ENCODE assay signal across 23 cellular contexts in genomic region chr3:52931889-52932288, GRCh38. TPM values are rescaled to one million over a fixed set of nuclear protein-coding genes. Genes with fewer than 3 reads are reported as not detected.
DNase-seq lines count a peak whose midpoint lies in the region; ATAC-seq and TF ChIP-seq lines count a peak whose summit lies in the region.
"Had no signal": no experiment of that assay in that cellular context is flagged by ENCODE, and none has a peak within 500 bp of the region (broad histone marks: within the 10 kb centered on the region; RNA-seq: fewer than 3 reads in every experiment).

No MANE protein-coding gene starts in this region.

- no peaks in the 10 kb centered on the region for H3K4me1 Mint-ChIP-seq in endodermal cell
- H3K4me1 Mint-ChIP-seq in CD8-positive, alpha-beta memory T cell = peaks cover 4 to 11% (median 6%) of the 10 kb centered on the region in 3 donors

- H2AFZ ChIP-seq in SK-N-SH (ENCODE audit: low read depth) (no peak overlapping the region), OCI-LY1 (ENCODE audit: low read length) (no peak overlapping the region)

- DNase-seq in SK-N-SH (no peak), endodermal cell (no peak), NCI-H1417 (lab: John Stamatoyannopoulos, UW) (no peak), C1 segment of cervical spinal cord (lab: John Stamatoyannopoulos, UW) (no peak)
- no peak for DNase-seq in CD8-positive, alpha-beta memory T cell
- DNase-seq: activated CD4-positive, alpha-beta memory T cell treated with anti-CD3 and anti-CD28 coated beads for 36 hours; activated CD4-positive, CD25-positive, alpha-beta regulatory T cell; activated gamma-delta T cell; adrenal gland; head of caudate nucleus; left cardiac atrium; naive B cell; NCI-H1436 treated with DMSO at 0.1 percent for 48 hours; NCI-H524; occipital lobe; stimulated activated CD4-positive, alpha-beta T cell treated with anti-CD3 and anti-CD28 coated beads, Interleukin-4, amount 100 ng/mL, for 1 hour; stimulated activated naive CD4-positive, alpha-beta T cell treated with Interleukin-2 at 50 U/mL for 16 hours; T-helper 9 cell had no signal

- H3K9ac ChIP-seq in SK-N-SH (no peak overlapping the region), OCI-LY1 (ENCODE audit: low read length) (no peak overlapping the region), endodermal cell (ENCODE audit: extremely low read depth, low read length, poor library complexity, severe bottlenecking) (no peak overlapping the region)

- H3K9me2 ChIP-seq in SK-N-SH = no peaks in the 10 kb centered on the region
- H3K9me2 ChIP-seq in OCI-LY1 (ENCODE audit: low read depth, low read length) = no peaks in the 10 kb centered on the region

- no peaks in the 10 kb centered on the region for H3K27me3 Mint-ChIP-seq in endodermal cell (ENCODE audit: insufficient read depth)
- no peaks in the 10 kb centered on the region for H3K27me3 Mint-ChIP-seq in CD8-positive, alpha-beta memory T cell
- H3K27me3 Mint-ChIP-seq: activated CD4-positive, alpha-beta memory T cell treated with anti-CD3 and anti-CD28 coated beads for 36 hours; naive B cell had no signal

- H3K27ac Mint-ChIP-seq in endodermal cell = no peak overlapping the region
- no peak overlapping the region for H3K27ac Mint-ChIP-seq in CD8-positive, alpha-beta memory T cell
- H3K27ac Mint-ChIP-seq: activated CD4-positive, alpha-beta memory T cell treated with anti-CD3 and anti-CD28 coated beads for 36 hours had no signal

- H4K20me1 ChIP-seq in SK-N-SH (ENCODE audit: insufficient read depth) (no peaks in the 10 kb centered on the region), OCI-LY1 (ENCODE audit: insufficient read depth, low read length) (no peaks in the 10 kb centered on the region)

- H3K4me2 ChIP-seq in SK-N-SH (no peak overlapping the region), OCI-LY1 (ENCODE audit: low read length) (no peak overlapping the region)

- no peaks in the 10 kb centered on the region for H3K9me3 ChIP-seq in SK-N-SH
- H3K9me3 ChIP-seq in OCI-LY1 (ENCODE audit: low read length) = no peaks in the 10 kb centered on the region
- H3K9me3 ChIP-seq in endodermal cell (ENCODE audit: control insufficient read depth, low read length) = no peaks in the 10 kb centered on the region
- H3K9me3 ChIP-seq in CD8-positive, alpha-beta memory T cell (ENCODE audit: low read length) = no peaks in the 10 kb centered on the region
- H3K9me3 ChIP-seq: adrenal gland had no signal

- POLR2A ChIA-PET in SK-N-SH (lab: Yijun Ruan, JAX) = no interaction called here
- POLR2A ChIA-PET in CD8-positive, alpha-beta memory T cell (lab: Charles Lee) = no interaction called here

- no peak overlapping the region for H3K4me3 ChIP-seq in SK-N-SH (ENCODE audit: low read depth in 2 of 2, low read length in 1 of 2)
- H3K4me3 ChIP-seq in OCI-LY1 (ENCODE audit: low read depth, low read length, poor library complexity, severe bottlenecking) = no peak overlapping the region
- no peak overlapping the region for H3K4me3 ChIP-seq in endodermal cell (ENCODE audit: low read length)
- H3K4me3 ChIP-seq in CD8-positive, alpha-beta memory T cell (ENCODE audit: low read length) = no peak overlapping the region
- H3K4me3 ChIP-seq: adrenal gland, coronary artery had no signal

- CTCF ChIA-PET in SK-N-SH (lab: Yijun Ruan, JAX) = interaction anchor here (0.6 to 1.6 kb wide), 14 partner anchors 11 to 176 kb away, joined by 3 to 4 read pairs (median 3); partner anchors contain the start of gene SFMBT1
- CTCF ChIA-PET in CD8-positive, alpha-beta memory T cell (lab: Charles Lee) = interaction anchor here (1.2 kb wide), 1 partner anchor 52 kb away, joined by 3 read pairs; no protein-coding TSS in a partner anchor

- H3K4me3 Mint-ChIP-seq in endodermal cell = no peak overlapping the region
- H3K4me3 Mint-ChIP-seq in CD8-positive, alpha-beta memory T cell = no peak overlapping the region
- H3K4me3 Mint-ChIP-seq: activated CD4-positive, alpha-beta memory T cell treated with anti-CD3 and anti-CD28 coated beads for 36 hours had no signal

- WGBS in SK-N-SH (ENCODE audit: low lambda C conversion rate) = 82% methylated on average over 2 of the region's 2 CpGs
- WGBS in endodermal cell (ENCODE audit: insufficient coverage in 1 of 2, insufficient read length in 1 of 2), 2 experiments = 91 to 100% methylated on average over 2 of the region's 2 CpGs

- H3K27me3 ChIP-seq in SK-N-SH (ENCODE audit: insufficient read depth) (no peaks in the 10 kb centered on the region), OCI-LY1 (ENCODE audit: insufficient read depth, low read length) (no peaks in the 10 kb centered on the region), endodermal cell (ENCODE audit: control insufficient read depth, insufficient read depth, low read length, poor library complexity, severe bottlenecking) (no peaks in the 10 kb centered on the region)
- H3K27me3 ChIP-seq in CD8-positive, alpha-beta memory T cell (ENCODE audit: insufficient read depth, low read length, poor library complexity, severe bottlenecking) = no peaks in the 10 kb centered on the region
- H3K27me3 ChIP-seq: adrenal gland had no signal

- TF ChIP-seq CTCF in SK-N-SH (IDR thresholded peaks at IDR 0.05) (peak; percentile 31), OCI-LY1 (IDR thresholded peaks at IDR 0.05; ENCODE audit: low read length) (peak; percentile 34; the same call in 1 of the 2 replicates), endodermal cell (conservative IDR thresholded peaks at IDR 0.05) (peak; percentile 34)

- H3F3A ChIP-seq in SK-N-SH (replicated peaks; ENCODE audit: insufficient read depth) (no peaks in the 10 kb centered on the region), OCI-LY1 (ENCODE audit: insufficient read depth, low read length) (no peaks in the 10 kb centered on the region; the same call in 1 of the 2 replicates)

- no peaks in the 10 kb centered on the region for H3K79me2 ChIP-seq in SK-N-SH (ENCODE audit: insufficient read depth)
- H3K79me2 ChIP-seq in OCI-LY1 (ENCODE audit: insufficient read depth, low read length) = no peaks in the 10 kb centered on the region

- H3K27ac ChIP-seq in SK-N-SH (ENCODE audit: low read depth in 2 of 2, low read length in 1 of 2) = no peak overlapping the region
- H3K27ac ChIP-seq in OCI-LY1 (ENCODE audit: low read depth, low read length, poor library complexity, severe bottlenecking) = no peak overlapping the region
- H3K27ac ChIP-seq in endodermal cell (ENCODE audit: low read depth, low read length) = no peak overlapping the region
- H3K27ac ChIP-seq in CD8-positive, alpha-beta memory T cell (ENCODE audit: low read depth, low read length) = no peak overlapping the region
- H3K27ac ChIP-seq: 22Rv1, adrenal gland, coronary artery had no signal

- H3K4me1 ChIP-seq in SK-N-SH (ENCODE audit: control insufficient read depth in 1 of 2, insufficient read depth in 2 of 2, low read depth in 1 of 2, low read length in 1 of 2) (peaks cover 0 to 2% of the 10 kb centered on the region in 2 experiments; a peak in 2 of 4 replicates), OCI-LY1 (ENCODE audit: insufficient read depth, low read length, severe bottlenecking) (peaks cover 11% of the 10 kb centered on the region), endodermal cell (ENCODE audit: control insufficient read depth, insufficient read depth, low read length) (no peaks in the 10 kb centered on the region)
- H3K4me1 ChIP-seq in CD8-positive, alpha-beta memory T cell (ENCODE audit: insufficient read depth, low read length) = no peaks in the 10 kb centered on the region

- no peak for ATAC-seq in SK-N-SH treated with all-trans-retinoic acid at 6 μM for 48 hours
- ATAC-seq in GM21717 (IDR thresholded peaks at IDR 0.05; ENCODE audit: unreplicated experiment) = no peak
- ATAC-seq: left cardiac atrium had no signal

- H3K36me3 Mint-ChIP-seq in endodermal cell (ENCODE audit: low read depth) = peaks cover 6% of the 10 kb centered on the region
- peaks cover 4 to 46% (median 5%) of the 10 kb centered on the region in 3 donors for H3K36me3 Mint-ChIP-seq in CD8-positive, alpha-beta memory T cell

- H3K36me3 ChIP-seq in SK-N-SH (replicated peaks in 1 of 2; ENCODE audit: control insufficient read depth in 1 of 2, insufficient read depth in 2 of 2, low read length in 1 of 2) (no peaks in the 10 kb centered on the region), OCI-LY1 (ENCODE audit: insufficient read depth, low read length) (peaks cover 16% of the 10 kb centered on the region; the same call in 1 of the 2 replicates), endodermal cell (ENCODE audit: control insufficient read depth, insufficient read depth, low read length) (no peaks in the 10 kb centered on the region)
- peaks cover 10% of the 10 kb centered on the region for H3K36me3 ChIP-seq in CD8-positive, alpha-beta memory T cell (ENCODE audit: insufficient read depth, low read length)

- no peak for TF ChIP-seq EP300 in SK-N-SH (IDR thresholded peaks at IDR 0.05; ENCODE audit: borderline replicate concordance in 1 of 2, low read depth in 1 of 2, low read length in 1 of 2)

- TF ChIP-seq RAD21 in SK-N-SH (IDR thresholded peaks at IDR 0.05; ENCODE audit: low read length) = no peak

- H3K9me3 Mint-ChIP-seq in endodermal cell = no peaks in the 10 kb centered on the region
- no peaks in the 10 kb centered on the region for H3K9me3 Mint-ChIP-seq in CD8-positive, alpha-beta memory T cell
- H3K9me3 Mint-ChIP-seq: activated CD4-positive, alpha-beta memory T cell treated with anti-CD3 and anti-CD28 coated beads for 36 hours; naive B cell had no signal

TF ChIP-seq in SK-N-SH, 30 proteins besides CTCF, POLR2A, EP300 and RAD21 (continues in another document):
- TF ChIP-seq YY1 (IDR thresholded peaks at IDR 0.05; ENCODE audit: low read depth) = no peak
- TF ChIP-seq, protein P1, sequence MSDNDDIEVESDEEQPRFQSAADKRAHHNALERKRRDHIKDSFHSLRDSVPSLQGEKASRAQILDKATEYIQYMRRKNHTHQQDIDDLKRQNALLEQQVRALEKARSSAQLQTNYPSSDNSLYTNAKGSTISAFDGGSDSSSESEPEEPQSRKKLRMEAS (IDR thresholded peaks at IDR 0.05; ENCODE audit: low read depth) = no peak

TF ChIP-seq in SK-N-SH treated with all-trans-retinoic acid at 6 μM for 48 hours, 23 proteins besides CTCF, POLR2A, EP300 and RAD21 (continues in another document):
- TF ChIP-seq TCF4 (CRISPR knock-in tag; IDR thresholded peaks at IDR 0.05; ENCODE audit: borderline replicate concordance) (no peak), GLIS3 (CRISPR knock-in tag; IDR thresholded peaks at IDR 0.05) (no peak)

RNA-seq across cellular contexts. Expression of gene STIMATE, which starts 34.5 kb away (rescaled TPM):
- 9.3 and 10.4 TPM in 2 replicates for polyA plus RNA-seq in SK-N-SH (2012; rRNA removed)
- 6.1 and 8.5 TPM in 2 replicates for polyA plus RNA-seq in SK-N-SH (2012; cell fraction: cytosol; rRNA removed)
- polyA plus RNA-seq in SK-N-SH (2012; cell fraction: nucleus; rRNA removed) = 17.5 and 19.6 TPM in 2 replicates
- total RNA-seq in endodermal cell = 10 to 100 TPM; 20.3 to 23.7 TPM
- 18.3 TPM for polyA plus RNA-seq in endodermal cell (2013, experiment 1 of 2)
- 15.9 TPM for polyA plus RNA-seq in endodermal cell (2013, experiment 2 of 2)
- total RNA-seq in CD8-positive, alpha-beta memory T cell = 10 to 100 TPM; 35.0 to 39.1 TPM
- polyA plus RNA-seq in CD8-positive, alpha-beta memory T cell = 10.8 TPM
